In the genomic region with DNA sequence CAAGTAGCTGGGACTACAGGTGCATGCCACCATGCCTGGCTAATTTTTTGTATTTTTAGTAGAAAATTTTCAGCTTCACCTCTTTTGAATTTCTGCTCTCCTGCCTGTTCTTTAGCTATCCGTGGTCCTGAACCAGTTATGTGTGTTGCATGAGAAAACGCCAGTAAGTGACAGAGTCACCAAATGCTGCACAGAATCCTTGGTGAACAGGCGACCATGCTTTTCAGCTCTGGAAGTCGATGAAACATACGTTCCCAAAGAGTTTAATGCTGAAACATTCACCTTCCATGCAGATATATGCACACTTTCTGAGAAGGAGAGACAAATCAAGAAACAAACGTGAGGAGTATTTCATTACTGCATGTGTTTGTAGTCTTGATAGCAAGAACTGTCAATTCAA, we compare ENCODE assay signal across 19 cellular contexts. TPM values are rescaled to one million over a fixed set of nuclear protein-coding genes. Genes with fewer than 3 reads are reported as not detected.
DNase-seq lines count a peak whose midpoint lies in the region; ATAC-seq and TF ChIP-seq lines count a peak whose summit lies in the region.
"Had no signal": no experiment of that assay in that cellular context is flagged by ENCODE, and none has a peak within 500 bp of the region (broad histone marks: within the 10 kb centered on the region; RNA-seq: fewer than 3 reads in every experiment).

No MANE protein-coding gene starts in this region.

- TF ChIP-seq RAD21 in Ishikawa (IDR thresholded peaks at IDR 0.05; ENCODE audit: low read depth), result no peak

- DNase-seq in amniotic epithelial cell (ENCODE audit: low read depth), result peak; percentile 42
- DNase-seq in fibroblast of the aortic adventitia (ENCODE audit: low read depth), result peak; percentile 11
- DNase-seq in renal cortical epithelial cell (ENCODE audit: low read depth), result peak; percentile 8
- no peak for DNase-seq in activated naive CD8-positive, alpha-beta T cell treated with anti-CD3 and anti-CD28 coated beads for 36 hours
- DNase-seq in stimulated activated CD4-positive, alpha-beta T cell treated with anti-CD3 and anti-CD28 coated beads, Interleukin-4, amount 100 ng/mL, for 4 hours, result no peak
- no peak for DNase-seq in upper lobe of right lung
- DNase-seq: activated naive CD8-positive, alpha-beta T cell treated with anti-CD3 and anti-CD28 coated beads, Interleukin-2, amount 10 ng/mL, durations not matched to agents 7 days and 5 days; dermis blood vessel endothelial cell; erythroblast; naive B cell; sigmoid colon; trophoblast cell had no signal

- TF ChIP-seq CTCF in fibroblast of the aortic adventitia (IDR thresholded peaks at IDR 0.05; ENCODE audit: insufficient read depth, low read length) (no peak), upper lobe of right lung (IDR thresholded peaks at IDR 0.05) (no peak)

- no peaks in the 10 kb centered on the region for H3K27me3 ChIP-seq in upper lobe of right lung
- H3K27me3 ChIP-seq: sigmoid colon had no signal

- no peak overlapping the region for H3K4me3 Mint-ChIP-seq in activated naive CD8-positive, alpha-beta T cell treated with anti-CD3 and anti-CD28 coated beads for 36 hours
- H3K4me3 Mint-ChIP-seq: activated naive CD8-positive, alpha-beta T cell treated with anti-CD3 and anti-CD28 coated beads, Interleukin-2, amount 10 ng/mL, durations not matched to agents 7 days and 5 days; activated T-helper 1 cell treated with anti-CD3 and anti-CD28 coated beads, Interleukin-12 subunit alpha, Interleukin-12 subunit beta, Interleukin-2, Interleukin-4 antibody, amounts not matched to agents 30 ng/mL and 10 ng/mL and 1 ng/mL, durations not matched to agents 14 hours and 24 hours and 36 hours; B cell; naive B cell; stimulated activated naive CD8-positive, alpha-beta T cell treated with anti-CD3 and anti-CD28 coated beads, Interleukin-15, Interleukin-2, amounts not matched to agents 100 ng/mL and 50 ng/mL, for 24 hours had no signal

- no peak for ATAC-seq in upper lobe of right lung

- H3K4me1 ChIP-seq in upper lobe of right lung, result no peaks in the 10 kb centered on the region
- H3K4me1 ChIP-seq: parathyroid adenoma, sigmoid colon had no signal

- H3K27ac ChIP-seq in upper lobe of right lung, result no peak overlapping the region
- H3K27ac ChIP-seq: parathyroid adenoma, sigmoid colon had no signal

- no peaks in the 10 kb centered on the region for H3K9me3 ChIP-seq in upper lobe of right lung
- H3K9me3 ChIP-seq: Caco-2, sigmoid colon had no signal

- H3K4me3 ChIP-seq in fibroblast of the aortic adventitia (ENCODE audit: low read depth, low read length) (no peak overlapping the region), upper lobe of right lung (no peak overlapping the region)
- H3K4me3 ChIP-seq: sigmoid colon had no signal

- no peak for TF ChIP-seq EP300 in Ishikawa (IDR thresholded peaks at IDR 0.05; ENCODE audit: borderline replicate concordance)

- no peaks in the 10 kb centered on the region for H3K27me3 Mint-ChIP-seq in activated naive CD8-positive, alpha-beta T cell treated with anti-CD3 and anti-CD28 coated beads for 36 hours
- H3K27me3 Mint-ChIP-seq: activated naive CD8-positive, alpha-beta T cell treated with anti-CD3 and anti-CD28 coated beads, Interleukin-2, amount 10 ng/mL, durations not matched to agents 7 days and 5 days; stimulated activated naive CD8-positive, alpha-beta T cell treated with anti-CD3 and anti-CD28 coated beads, Interleukin-15, Interleukin-2, amounts not matched to agents 100 ng/mL and 50 ng/mL, for 24 hours had no signal

- intact Hi-C loops in upper lobe of right lung (cut with DNase I), result no loop called here

- no peaks in the 10 kb centered on the region for H3K9me3 Mint-ChIP-seq in activated naive CD8-positive, alpha-beta T cell treated with anti-CD3 and anti-CD28 coated beads for 36 hours
- H3K9me3 Mint-ChIP-seq: activated naive CD8-positive, alpha-beta T cell treated with anti-CD3 and anti-CD28 coated beads, Interleukin-2, amount 10 ng/mL, durations not matched to agents 7 days and 5 days; activated T-helper 1 cell treated with anti-CD3 and anti-CD28 coated beads, Interleukin-12 subunit alpha, Interleukin-12 subunit beta, Interleukin-2, Interleukin-4 antibody, amounts not matched to agents 30 ng/mL and 10 ng/mL and 1 ng/mL, durations not matched to agents 14 hours and 24 hours and 36 hours; naive B cell; stimulated activated naive CD8-positive, alpha-beta T cell treated with anti-CD3 and anti-CD28 coated beads, Interleukin-15, Interleukin-2, amounts not matched to agents 100 ng/mL and 50 ng/mL, for 24 hours had no signal

- H3K36me3 Mint-ChIP-seq in activated naive CD8-positive, alpha-beta T cell treated with anti-CD3 and anti-CD28 coated beads for 36 hours, result no peaks in the 10 kb centered on the region
- H3K36me3 Mint-ChIP-seq: activated naive CD8-positive, alpha-beta T cell treated with anti-CD3 and anti-CD28 coated beads, Interleukin-2, amount 10 ng/mL, durations not matched to agents 7 days and 5 days; naive B cell had no signal

- H3K27ac Mint-ChIP-seq in activated naive CD8-positive, alpha-beta T cell treated with anti-CD3 and anti-CD28 coated beads for 36 hours, result no peak overlapping the region
- H3K27ac Mint-ChIP-seq: activated naive CD8-positive, alpha-beta T cell treated with anti-CD3 and anti-CD28 coated beads, Interleukin-2, amount 10 ng/mL, durations not matched to agents 7 days and 5 days; activated T-helper 1 cell treated with anti-CD3 and anti-CD28 coated beads, Interleukin-12 subunit alpha, Interleukin-12 subunit beta, Interleukin-2, Interleukin-4 antibody, amounts not matched to agents 30 ng/mL and 10 ng/mL and 1 ng/mL, durations not matched to agents 14 hours and 24 hours and 36 hours; B cell; naive B cell; stimulated activated naive CD8-positive, alpha-beta T cell treated with anti-CD3 and anti-CD28 coated beads, Interleukin-15, Interleukin-2, amounts not matched to agents 100 ng/mL and 50 ng/mL, for 24 hours had no signal

- H3K36me3 ChIP-seq in upper lobe of right lung, result no peaks in the 10 kb centered on the region
- H3K36me3 ChIP-seq: sigmoid colon had no signal

- H3K4me1 Mint-ChIP-seq in activated naive CD8-positive, alpha-beta T cell treated with anti-CD3 and anti-CD28 coated beads for 36 hours, result no peaks in the 10 kb centered on the region
- H3K4me1 Mint-ChIP-seq: activated naive CD8-positive, alpha-beta T cell treated with anti-CD3 and anti-CD28 coated beads, Interleukin-2, amount 10 ng/mL, durations not matched to agents 7 days and 5 days; B cell; naive B cell had no signal

TF ChIP-seq in Ishikawa, 13 proteins besides CTCF, POLR2A, EP300 and RAD21:
- TF ChIP-seq, protein P1, sequence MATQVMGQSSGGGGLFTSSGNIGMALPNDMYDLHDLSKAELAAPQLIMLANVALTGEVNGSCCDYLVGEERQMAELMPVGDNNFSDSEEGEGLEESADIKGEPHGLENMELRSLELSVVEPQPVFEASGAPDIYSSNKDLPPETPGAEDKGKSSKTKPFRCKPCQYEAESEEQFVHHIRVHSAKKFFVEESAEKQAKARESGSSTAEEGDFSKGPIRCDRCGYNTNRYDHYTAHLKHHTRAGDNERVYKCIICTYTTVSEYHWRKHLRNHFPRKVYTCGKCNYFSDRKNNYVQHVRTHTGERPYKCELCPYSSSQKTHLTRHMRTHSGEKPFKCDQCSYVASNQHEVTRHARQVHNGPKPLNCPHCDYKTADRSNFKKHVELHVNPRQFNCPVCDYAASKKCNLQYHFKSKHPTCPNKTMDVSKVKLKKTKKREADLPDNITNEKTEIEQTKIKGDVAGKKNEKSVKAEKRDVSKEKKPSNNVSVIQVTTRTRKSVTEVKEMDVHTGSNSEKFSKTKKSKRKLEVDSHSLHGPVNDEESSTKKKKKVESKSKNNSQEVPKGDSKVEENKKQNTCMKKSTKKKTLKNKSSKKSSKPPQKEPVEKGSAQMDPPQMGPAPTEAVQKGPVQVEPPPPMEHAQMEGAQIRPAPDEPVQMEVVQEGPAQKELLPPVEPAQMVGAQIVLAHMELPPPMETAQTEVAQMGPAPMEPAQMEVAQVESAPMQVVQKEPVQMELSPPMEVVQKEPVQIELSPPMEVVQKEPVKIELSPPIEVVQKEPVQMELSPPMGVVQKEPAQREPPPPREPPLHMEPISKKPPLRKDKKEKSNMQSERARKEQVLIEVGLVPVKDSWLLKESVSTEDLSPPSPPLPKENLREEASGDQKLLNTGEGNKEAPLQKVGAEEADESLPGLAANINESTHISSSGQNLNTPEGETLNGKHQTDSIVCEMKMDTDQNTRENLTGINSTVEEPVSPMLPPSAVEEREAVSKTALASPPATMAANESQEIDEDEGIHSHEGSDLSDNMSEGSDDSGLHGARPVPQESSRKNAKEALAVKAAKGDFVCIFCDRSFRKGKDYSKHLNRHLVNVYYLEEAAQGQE (IDR thresholded peaks at IDR 0.05; ENCODE audit: low read depth), result peak; percentile 86
- no peak for TF ChIP-seq CEBPB (IDR thresholded peaks at IDR 0.05)

RNA-seq across cellular contexts. Expression of a gene that starts 13.9 kb away (rescaled TPM):
- not detected in 2 replicates for total RNA-seq in fibroblast of the aortic adventitia (ENCODE audit: low replicate concordance)
- total RNA-seq in renal cortical epithelial cell, result not detected in 2 replicates
- not detected for total RNA-seq in activated naive CD8-positive, alpha-beta T cell treated with anti-CD3 and anti-CD28 coated beads for 36 hours
- total RNA-seq in upper lobe of right lung, result 2.9 TPM
- total RNA-seq: activated naive CD8-positive, alpha-beta T cell treated with anti-CD3 and anti-CD28 coated beads, Interleukin-2, amount 10 ng/mL, durations not matched to agents 7 days and 5 days; activated T-helper 1 cell treated with anti-CD3 and anti-CD28 coated beads, Interleukin-12 subunit alpha, Interleukin-12 subunit beta, Interleukin-2, Interleukin-4 antibody, amounts not matched to agents 30 ng/mL and 10 ng/mL and 1 ng/mL, durations not matched to agents 14 hours and 24 hours and 36 hours; B cell; dermis blood vessel endothelial cell; lung microvascular endothelial cell; sigmoid colon had no signal

RNA-seq across cellular contexts. Expression of a gene that starts 18.0 kb away (rescaled TPM):
- total RNA-seq in fibroblast of the aortic adventitia (ENCODE audit: low replicate concordance) (0.90 TPM in 1 of 2 replicates, not detected in the other), renal cortical epithelial cell (0.75 and 1.2 TPM in 2 replicates), upper lobe of right lung (not detected)
- not detected for total RNA-seq in activated naive CD8-positive, alpha-beta T cell treated with anti-CD3 and anti-CD28 coated beads for 36 hours
- total RNA-seq: activated naive CD8-positive, alpha-beta T cell treated with anti-CD3 and anti-CD28 coated beads, Interleukin-2, amount 10 ng/mL, durations not matched to agents 7 days and 5 days; activated T-helper 1 cell treated with anti-CD3 and anti-CD28 coated beads, Interleukin-12 subunit alpha, Interleukin-12 subunit beta, Interleukin-2, Interleukin-4 antibody, amounts not matched to agents 30 ng/mL and 10 ng/mL and 1 ng/mL, durations not matched to agents 14 hours and 24 hours and 36 hours; B cell; dermis blood vessel endothelial cell; lung microvascular endothelial cell; sigmoid colon had no signal

Comparison
In these comparisons a context has a peak if more than half of its experiments do, and no peak if none do; other contexts are left out.
1. DNase-seq: peak in amniotic epithelial cell (single experiment), fibroblast of the aortic adventitia (single experiment) and renal cortical epithelial cell (single experiment); none in activated naive CD8-positive, alpha-beta T cell treated with anti-CD3 and anti-CD28 coated beads for 36 hours (single experiment), stimulated activated CD4-positive, alpha-beta T cell treated with anti-CD3 and anti-CD28 coated beads, Interleukin-4, amount 100 ng/mL, for 4 hours (0 of 2) and upper lobe of right lung (single experiment).